19 cellular contexts compared by ENCODE assay signal in genomic region chr16:84207869-84208268, GRCh38.
DNase-seq lines count a peak whose midpoint lies in the region; ATAC-seq and TF ChIP-seq lines count a peak whose summit lies in the region.
"Had no signal": no experiment of that assay in that cellular context is flagged by ENCODE, and none has a peak within 500 bp of the region (broad histone marks: within the 10 kb centered on the region; RNA-seq: fewer than 3 reads in every experiment).

No MANE protein-coding gene starts in this region.

- H3K4me1 ChIP-seq in HEK293 (ENCODE audit: control insufficient read depth, insufficient read depth, low read length), result no peaks in the 10 kb centered on the region
- H3K4me1 ChIP-seq: SJSA1 had no signal

- no peak overlapping the region for H3K4me3 ChIP-seq in HEK293 (ENCODE audit: low read depth, low read length)
- H3K4me3 ChIP-seq: BLaER1 treated with 17β-estradiol and CSF1 and Interleukin-3, amounts not matched to agents 10 nM and 100 nM; MG63; PC-9; SJSA1 had no signal

- POLR2A ChIA-PET in HEK293 (lab: Yijun Ruan, JAX), result no interaction called here

- no peak for TF ChIP-seq CTCF in HEK293 (tag by site-specific recombination; IDR thresholded peaks at IDR 0.05)

- no peaks in the 10 kb centered on the region for H3K9me3 ChIP-seq in HEK293 (ENCODE audit: control insufficient read depth, insufficient read depth, low read depth, low read length)
- H3K9me3 ChIP-seq: MG63, SJSA1 had no signal

- H3K36me3 ChIP-seq in HEK293 (ENCODE audit: control insufficient read depth in 2 of 2, insufficient read depth in 1 of 2, low read length in 2 of 2), result no peaks in the 10 kb centered on the region
- H3K36me3 ChIP-seq: BLaER1 treated with 17β-estradiol and CSF1 and Interleukin-3, amounts not matched to agents 10 nM and 100 nM; MG63; SJSA1 had no signal

- DNase-seq in DMS 273 (lab: John Stamatoyannopoulos, UW; ENCODE audit: unreplicated experiment) (peak; percentile 71), NCI-H82 (lab: John Stamatoyannopoulos, UW) (peak; percentile 82), left kidney (ENCODE audit: low read depth, low spot score) (peak; percentile 53), NCI-H1048 (lab: John Stamatoyannopoulos, UW) (no peak)
- no peak for DNase-seq in NK-92 treated with Interleukin-12 subunit alpha and Interleukin-12 subunit beta, amount 100 ng/mL, for 24 hours (lab: John Stamatoyannopoulos, UW)
- DNase-seq: Calu3; CD8-positive, alpha-beta T cell; DMS79; Kasumi-1; MG63; NCI-H1092; NCI-H187; NCI-H2107; PC-9 had no signal

- ATAC-seq in GM21737 (IDR thresholded peaks at IDR 0.05; ENCODE audit: unreplicated experiment), result no peak
- ATAC-seq: CD8-positive, alpha-beta T cell had no signal

- H3K27ac ChIP-seq in HEK293 (ENCODE audit: extremely low read depth, low read depth, low read length), result no peak overlapping the region
- H3K27ac ChIP-seq: BLaER1 treated with 17β-estradiol and CSF1 and Interleukin-3, amounts not matched to agents 10 nM and 100 nM; HL-60; PC-9; SJSA1 had no signal

- CTCF ChIA-PET in HEK293 (lab: Yijun Ruan, JAX), result interaction anchor here (0.7 to 1.1 kb wide), 2 partner anchors 124 to 277 kb away, joined by 3 to 5 read pairs; no protein-coding TSS in a partner anchor

TF ChIP-seq in HEK293, 187 proteins besides CTCF, POLR2A, EP300 and RAD21:
- TF ChIP-seq ZSCAN23 (tag by site-specific recombination; IDR thresholded peaks at IDR 0.05) (no peak), SCRT2 (tag by site-specific recombination; IDR thresholded peaks at IDR 0.05) (0 out of 2 replicates have a peak, but pooled peaks have one; percentile 10), ZNF114 (tag by site-specific recombination; IDR thresholded peaks at IDR 0.05) (no peak), ZSCAN4 (tag by site-specific recombination; IDR thresholded peaks at IDR 0.05) (no peak), ZNF600 (tag by site-specific recombination; IDR thresholded peaks at IDR 0.05) (no peak)

Comparison
In these comparisons a context has a peak if more than half of its experiments do, and no peak if none do; other contexts are left out.
1. DNase-seq: peak in DMS 273 (single experiment), NCI-H82 (single experiment) and left kidney (single experiment); none in NK-92 treated with Interleukin-12 subunit alpha and Interleukin-12 subunit beta, amount 100 ng/mL, for 24 hours (single experiment) and NCI-H1048 (single experiment).